11 cellular contexts compared by ENCODE assay signal in genomic region chr10:75612904-75613684, GRCh38.
DNase-seq lines count a peak whose midpoint lies in the region; ATAC-seq and TF ChIP-seq lines count a peak whose summit lies in the region.
"Had no signal": no experiment of that assay in that cellular context is flagged by ENCODE, and none has a peak within 500 bp of the region (broad histone marks: within the 10 kb centered on the region; RNA-seq: fewer than 3 reads in every experiment).

No MANE protein-coding gene starts in this region.

- peak overlapping the region in 3 of 4 donors; percentile 42 to 60 (median 53) for H3K27ac ChIP-seq in gastroesophageal sphincter
- H3K27ac ChIP-seq: PC-9 had no signal

- DNase-seq in MV-4-11 (lab: John Stamatoyannopoulos, UW) = peak; percentile 99
- peak; percentile 56 for DNase-seq in stromal cell of bone marrow (ENCODE audit: low read depth)
- DNase-seq in NCI-H2196 treated with DMSO at 0.1 percent for 48 hours (lab: John Stamatoyannopoulos, UW; ENCODE audit: unreplicated experiment) = no peak
- DNase-seq: cortex of kidney, IMR-90, kidney, PC-9 had no signal

- no peak for TF ChIP-seq EP300 in gastroesophageal sphincter (IDR thresholded peaks at IDR 0.05)

- TF ChIP-seq POLR2A in gastroesophageal sphincter (IDR thresholded peaks at IDR 0.05) = no peak
- TF ChIP-seq POLR2A in GM18505 (IDR thresholded peaks at IDR 0.05; ENCODE audit: borderline replicate concordance, extremely low read depth, insufficient read depth, insufficient read length) = no peak

- TF ChIP-seq CTCF in gastroesophageal sphincter (IDR thresholded peaks at IDR 0.05) = no peak

- no peaks in the 10 kb centered on the region for H3K36me3 ChIP-seq in gastroesophageal sphincter

- H3K4me3 ChIP-seq in gastroesophageal sphincter = no peak overlapping the region
- H3K4me3 ChIP-seq: PC-9 had no signal

- H3K9me3 ChIP-seq in gastroesophageal sphincter = no peaks in the 10 kb centered on the region

- no peaks in the 10 kb centered on the region for H3K27me3 ChIP-seq in gastroesophageal sphincter

- peaks cover 0 to 47% (median 4%) of the 10 kb centered on the region in 3 donors for H3K4me1 ChIP-seq in gastroesophageal sphincter

- ATAC-seq in GM21529 (IDR thresholded peaks at IDR 0.05; ENCODE audit: unreplicated experiment) (peak; percentile 56), gastroesophageal sphincter (peak; percentile 51), HG03039 (IDR thresholded peaks at IDR 0.05; ENCODE audit: unreplicated experiment) (no peak), GM18505 (IDR thresholded peaks at IDR 0.05; ENCODE audit: unreplicated experiment) (no peak)

- 22 to 23% methylated on average over 5 of the region's 5 CpGs for WGBS in gastroesophageal sphincter (ENCODE audit: low coverage in 1 of 2), 2 donors

Comparison
In these comparisons a context has a peak if more than half of its experiments do, and no peak if none do; other contexts are left out.
1. ATAC-seq: peak in GM21529 (single experiment) and gastroesophageal sphincter (single experiment); none in HG03039 (single experiment) and GM18505 (single experiment).